In genomic region chr20:17939622-17940446, GRCh38 we compare ENCODE assay signal across 9 cellular contexts. TPM values are rescaled to one million over a fixed set of nuclear protein-coding genes. Genes with fewer than 3 reads are reported as not detected.
A peak's percentile ranks its signal among the peaks of the same experiment; 100 is the strongest.
DNase-seq lines count a peak whose midpoint lies in the region; FAIRE-seq and TF ChIP-seq lines count a peak whose summit lies in the region.
"Had no signal": no experiment of that assay in that cellular context is flagged by ENCODE, and none has a peak within 500 bp of the region (broad histone marks: within the 10 kb centered on the region; RNA-seq: fewer than 3 reads in every experiment).

No MANE protein-coding gene starts in this region.

- H3K27ac Mint-ChIP-seq in activated naive CD4-positive, alpha-beta T cell treated with anti-CD3 and anti-CD28 coated beads, Interleukin-2, amount 10 ng/mL, durations not matched to agents 7 days and 5 days = peak overlapping the region; percentile 8
- peak overlapping the region; percentile 94 for H3K27ac Mint-ChIP-seq in endodermal cell

- 86 to 87% methylated on average over 6 to 7 of the region's 7 CpGs for WGBS in endodermal cell (ENCODE audit: insufficient coverage in 1 of 2, insufficient read length in 1 of 2), 2 experiments
- 62% methylated on average over 7 of the region's 7 CpGs; no CpG with 5 or more reads in 1 of the 2 donors for WGBS in transverse colon (ENCODE audit: low coverage in 1 of 2), 2 donors
- 59 to 66% (median 61%) methylated on average over 6 to 7 of the region's 7 CpGs for WGBS in adrenal gland, 4 donors

- H3K27me3 ChIP-seq in endodermal cell (ENCODE audit: control insufficient read depth, insufficient read depth, low read length, poor library complexity, severe bottlenecking) = no peaks in the 10 kb centered on the region
- no peaks in the 10 kb centered on the region for H3K27me3 ChIP-seq in transverse colon
- H3K27me3 ChIP-seq in MG63 = no peaks in the 10 kb centered on the region
- no peaks in the 10 kb centered on the region for H3K27me3 ChIP-seq in adrenal gland

- TF ChIP-seq CTCF in OCI-LY7 (conservative IDR thresholded peaks at IDR 0.05; ENCODE audit: low read length) (no peak), endodermal cell (conservative IDR thresholded peaks at IDR 0.05) (no peak), transverse colon (IDR thresholded peaks at IDR 0.05) (no peak), adrenal gland (IDR thresholded peaks at IDR 0.05) (no peak)

- H4K20me1 ChIP-seq in OCI-LY7 (ENCODE audit: insufficient read depth, low read length) = peaks cover 32% of the 10 kb centered on the region

- TF ChIP-seq POLR2A in transverse colon (IDR thresholded peaks at IDR 0.05) (no peak), adrenal gland (IDR thresholded peaks at IDR 0.05) (no peak)

- POLR2A ChIA-PET in OCI-LY7 (lab: Charles Lee) = interaction anchor here (0.6 to 0.7 kb wide), 3 partner anchors 16 to 55 kb away, joined by 3 to 5 read pairs (median 3); no protein-coding TSS in a partner anchor

- H3K27ac ChIP-seq in OCI-LY7 (ENCODE audit: low read depth, low read length, poor library complexity, severe bottlenecking) (peak overlapping the region; percentile 16), endodermal cell (ENCODE audit: low read depth, low read length) (no peak overlapping the region), transverse colon (peak overlapping the region in 3 of 4 donors; percentile 50 to 73 (median 73)), adrenal gland (no peak overlapping the region)

- H3K4me2 ChIP-seq in OCI-LY7 (ENCODE audit: low read length) = no peak overlapping the region

- H3K9ac ChIP-seq in endodermal cell (ENCODE audit: extremely low read depth, low read length, poor library complexity, severe bottlenecking) = no peak overlapping the region

- intact Hi-C loops in OCI-LY7 (cut with micrococcal nuclease; ENCODE audit: unreplicated experiment) (loop anchor here (1.0 to 5.0 kb wide), 5 partner anchors 56 to 435 kb away; partner anchors contain the start of gene RRBP1), transverse colon (cut with DNase I; ENCODE audit: low total_unique reads) (no loop called here), adrenal gland (cut with DNase I) (no loop called here)

- FAIRE-seq in RCC 7860 (lab: Jason Lieb, UNC) = no peak

- H3K27me3 Mint-ChIP-seq in activated naive CD4-positive, alpha-beta T cell treated with anti-CD3 and anti-CD28 coated beads, Interleukin-2, amount 10 ng/mL, durations not matched to agents 7 days and 5 days = no peaks in the 10 kb centered on the region
- H3K27me3 Mint-ChIP-seq in endodermal cell (ENCODE audit: insufficient read depth) = no peaks in the 10 kb centered on the region

- H3K79me2 ChIP-seq in OCI-LY7 (ENCODE audit: insufficient read depth, low read depth, low read length) = peaks cover 12% of the 10 kb centered on the region; the same call in 1 of the 2 replicates

- no TSS peak for BruUV-seq in OCI-LY7 (replicated peaks; lab: Mats Ljungman, UMichigan)

- H3K4me3 ChIP-seq in OCI-LY7 (ENCODE audit: low read depth, low read length, poor library complexity, severe bottlenecking) = no peak overlapping the region
- no peak overlapping the region for H3K4me3 ChIP-seq in endodermal cell (ENCODE audit: low read length)
- no peak overlapping the region for H3K4me3 ChIP-seq in transverse colon
- H3K4me3 ChIP-seq in MG63 = no peak overlapping the region
- no peak overlapping the region for H3K4me3 ChIP-seq in adrenal gland
- H3K4me3 ChIP-seq: coronary artery had no signal

- peaks cover 20% of the 10 kb centered on the region for H3K4me1 Mint-ChIP-seq in activated naive CD4-positive, alpha-beta T cell treated with anti-CD3 and anti-CD28 coated beads, Interleukin-2, amount 10 ng/mL, durations not matched to agents 7 days and 5 days
- peaks cover 51% of the 10 kb centered on the region for H3K4me1 Mint-ChIP-seq in endodermal cell

- H3K9me3 ChIP-seq in OCI-LY7 (ENCODE audit: low read length) = no peaks in the 10 kb centered on the region
- no peaks in the 10 kb centered on the region for H3K9me3 ChIP-seq in endodermal cell (ENCODE audit: control insufficient read depth, low read length)
- no peaks in the 10 kb centered on the region for H3K9me3 ChIP-seq in transverse colon
- H3K9me3 ChIP-seq in MG63 = no peaks in the 10 kb centered on the region
- no peaks in the 10 kb centered on the region for H3K9me3 ChIP-seq in adrenal gland (replicated peaks in 1 of 3)

- peaks cover 38% of the 10 kb centered on the region for H3K36me3 Mint-ChIP-seq in activated naive CD4-positive, alpha-beta T cell treated with anti-CD3 and anti-CD28 coated beads, Interleukin-2, amount 10 ng/mL, durations not matched to agents 7 days and 5 days
- peaks cover 40% of the 10 kb centered on the region for H3K36me3 Mint-ChIP-seq in endodermal cell (ENCODE audit: low read depth)

- no peak overlapping the region for H3K4me3 Mint-ChIP-seq in activated naive CD4-positive, alpha-beta T cell treated with anti-CD3 and anti-CD28 coated beads, Interleukin-2, amount 10 ng/mL, durations not matched to agents 7 days and 5 days
- no peak overlapping the region for H3K4me3 Mint-ChIP-seq in endodermal cell

- H3K36me3 ChIP-seq in OCI-LY7 (ENCODE audit: insufficient read depth, low read length) = peaks cover 52% of the 10 kb centered on the region
- peaks cover 42% of the 10 kb centered on the region for H3K36me3 ChIP-seq in endodermal cell (ENCODE audit: control insufficient read depth, insufficient read depth, low read length)
- H3K36me3 ChIP-seq in transverse colon = peaks cover 0 to 26% (median 7%) of the 10 kb centered on the region in 4 donors
- peaks cover 46% of the 10 kb centered on the region for H3K36me3 ChIP-seq in MG63
- H3K36me3 ChIP-seq in adrenal gland (replicated peaks in 1 of 2) = peaks cover 0 to 40% of the 10 kb centered on the region in 2 donors

- H3K4me1 ChIP-seq in OCI-LY7 (ENCODE audit: insufficient read depth, low read length, poor library complexity, severe bottlenecking) (peaks cover 59% of the 10 kb centered on the region), endodermal cell (ENCODE audit: control insufficient read depth, insufficient read depth, low read length) (peaks cover 20% of the 10 kb centered on the region), transverse colon (peaks cover 19 to 43% (median 26%) of the 10 kb centered on the region in 4 donors), adrenal gland (replicated peaks in 1 of 2) (peaks cover 0 to 19% of the 10 kb centered on the region in 2 donors)

- no peak for DNase-seq in activated naive CD4-positive, alpha-beta T cell treated with anti-CD3 and anti-CD28 coated beads, Interleukin-2, amount 10 ng/mL, durations not matched to agents 7 days and 5 days
- no peak for DNase-seq in activated naive CD4-positive, alpha-beta T cell treated with anti-CD3 and anti-CD28 coated beads, Interleukin-2, amount 50 U/mL, for 16 hours
- DNase-seq in OCI-LY7 (ENCODE audit: low spot score) (no peak), endodermal cell (peak; percentile 72), transverse colon (no peak), RCC 7860 (ENCODE audit: low spot score) (no peak), MG63 (no peak), adrenal gland (no peak)

- H3K9me3 Mint-ChIP-seq in activated naive CD4-positive, alpha-beta T cell treated with anti-CD3 and anti-CD28 coated beads, Interleukin-2, amount 10 ng/mL, durations not matched to agents 7 days and 5 days = no peaks in the 10 kb centered on the region
- H3K9me3 Mint-ChIP-seq in endodermal cell = no peaks in the 10 kb centered on the region

- H3K9me2 ChIP-seq in OCI-LY7 (ENCODE audit: insufficient read depth, low read length) = no peaks in the 10 kb centered on the region

- TF ChIP-seq EP300 in transverse colon (IDR thresholded peaks at IDR 0.05; ENCODE audit: low read depth) = no peak

- no peak overlapping the region for H2AFZ ChIP-seq in OCI-LY7 (ENCODE audit: low read length)

- in situ Hi-C loops in transverse colon (cut with MboI; ENCODE audit: low pct_ligation_motif_present in 1 of 4, low pct_unique_long_range_greater_than_20kb in 1 of 4, low sequenced_read_pairs in 3 of 4) = loop anchor here in 1 of 4 donors (25.0 kb wide), 2 partner anchors 278 to 428 kb away; no protein-coding TSS in a partner anchor

- CTCF ChIA-PET in activated naive CD4-positive, alpha-beta T cell treated with anti-CD3 and anti-CD28 coated beads, Interleukin-2, amount 10 ng/mL, durations not matched to agents 7 days and 5 days (lab: Charles Lee) = interaction anchor here (1.0 to 3.0 kb wide), 17 partner anchors 8 to 436 kb away, joined by 3 to 15 read pairs (median 3); partner anchors contain the start of gene BFSP1
- CTCF ChIA-PET in OCI-LY7 (lab: Charles Lee; ENCODE audit: unreplicated experiment) = interaction anchor here (1.0 to 1.5 kb wide), 3 partner anchors 19 to 257 kb away, joined by 3 read pairs; no protein-coding TSS in a partner anchor

RNA-seq across cellular contexts. Expression of gene SNX5, which starts 28.8 kb away (rescaled TPM):
- 183 and 204 TPM in 2 replicates for total RNA-seq in OCI-LY7 (2014; rRNA removed; shearing (Covaris generic))
- total RNA-seq in OCI-LY7 (2022) (263 and 274 TPM in 2 replicates), endodermal cell (100 to 1,000 TPM; 170 to 171 TPM), transverse colon (100 to 1,000 TPM in 2 of 4 donors, 10 to 100 TPM in 2; 91.9 to 160 (median 122) TPM), adrenal gland (100 to 1,000 TPM; 103 to 201 (median 120) TPM)
- polyA plus RNA-seq in endodermal cell (2013, experiment 1 of 2) = 124 TPM
- polyA plus RNA-seq in endodermal cell (2013, experiment 2 of 2) = 121 TPM
- 78.5 and 99.6 TPM in 2 replicates for total RNA-seq in MG63 (2014; rRNA removed; shearing (Covaris generic); ENCODE audit: low replicate concordance)
- polyA plus RNA-seq in adrenal gland = 100 to 1,000 TPM; 144 to 162 (median 160) TPM

RNA-seq across cellular contexts. Expression of gene MGME1, which starts 29.0 kb away (rescaled TPM):
- total RNA-seq in OCI-LY7 (2014; rRNA removed; shearing (Covaris generic)) = 46.6 and 47.8 TPM in 2 replicates
- total RNA-seq in OCI-LY7 (2022) = 75.6 and 80.1 TPM in 2 replicates
- total RNA-seq in endodermal cell = 10 to 100 TPM; 31.2 to 36.7 TPM
- polyA plus RNA-seq in endodermal cell (2013, experiment 1 of 2) = 36.9 TPM
- 32.9 TPM for polyA plus RNA-seq in endodermal cell (2013, experiment 2 of 2)
- 10 to 100 TPM in 3 of 4 donors, 1 to 10 TPM in 1; 4.1 to 18.8 (median 14.3) TPM for total RNA-seq in transverse colon
- 20.6 and 23.5 TPM in 2 replicates for total RNA-seq in MG63 (2014; rRNA removed; shearing (Covaris generic); ENCODE audit: low replicate concordance)
- total RNA-seq in adrenal gland = 10 to 100 TPM; 11.0 to 30.0 (median 19.5) TPM
- 10 to 100 TPM; 19.1 to 25.9 (median 19.8) TPM for polyA plus RNA-seq in adrenal gland

Comparison
In these comparisons a context has a peak if more than half of its experiments do, and no peak if none do; other contexts are left out.
1. H3K27ac ChIP-seq: peak in OCI-LY7 (single experiment) and transverse colon (3 of 4); none in endodermal cell (single experiment) and adrenal gland (0 of 5).